In genomic region chr6:53628354-53629119, GRCh38 we compare ENCODE assay signal across 10 cellular contexts. TPM values are rescaled to one million over a fixed set of nuclear protein-coding genes. Genes with fewer than 3 reads are reported as not detected.
DNase-seq lines count a peak whose midpoint lies in the region; ATAC-seq, FAIRE-seq and TF ChIP-seq lines count a peak whose summit lies in the region.
"Had no signal": no experiment of that assay in that cellular context is flagged by ENCODE, and none has a peak within 500 bp of the region (broad histone marks: within the 10 kb centered on the region; RNA-seq: fewer than 3 reads in every experiment).

No MANE protein-coding gene starts in this region.

- WGBS in transverse colon (ENCODE audit: low coverage in 1 of 2), 2 donors, result 63 to 75% methylated on average over 2 to 5 of the region's 5 CpGs

- peak overlapping the region; percentile 9 to 64 (median 18) for H3K27ac ChIP-seq in transverse colon

- peak; percentile 4 for FAIRE-seq in HTR-8/SVneo (lab: Jason Lieb, UNC)

- DNase-seq in HTR-8/SVneo (ENCODE audit: insufficient read length, low spot score), result no peak
- peak; percentile 84 for DNase-seq in astrocyte of the cerebellum (ENCODE audit: low read depth)
- no peak for DNase-seq in left lobe of liver (ENCODE audit: low spot score)
- DNase-seq in transverse colon, result no peak
- no peak for DNase-seq in activated gamma-delta T cell (lab: John Stamatoyannopoulos, UW)
- DNase-seq: NCI-H345, retina had no signal

- no peaks in the 10 kb centered on the region for H3K36me3 ChIP-seq in transverse colon

- in situ Hi-C loops in astrocyte of the cerebellum (cut with HindIII; ENCODE audit: low sequenced_read_pairs), result no loop called here
- in situ Hi-C loops in transverse colon (cut with MboI; ENCODE audit: low pct_ligation_motif_present in 1 of 4, low pct_unique_long_range_greater_than_20kb in 1 of 4, low sequenced_read_pairs in 3 of 4), result loop anchor here in 1 of 4 donors (25.0 kb wide), 1 partner anchor 91 kb away; the partner anchor contains the start of gene GCLC

- H3K4me3 ChIP-seq in astrocyte of the cerebellum (ENCODE audit: low read depth, low read length) (no peak overlapping the region), transverse colon (no peak overlapping the region)

- intact Hi-C loops in transverse colon (cut with DNase I; ENCODE audit: low total_unique reads), result no loop called here

- H3K9me3 ChIP-seq in transverse colon, result no peaks in the 10 kb centered on the region

- TF ChIP-seq POLR2A in transverse colon (IDR thresholded peaks at IDR 0.05), result no peak

- TF ChIP-seq CTCF in astrocyte of the cerebellum (IDR thresholded peaks at IDR 0.05; ENCODE audit: low read depth, low read length, missing control alignments) (no peak), transverse colon (IDR thresholded peaks at IDR 0.05) (no peak)

- TF ChIP-seq EP300 in transverse colon (IDR thresholded peaks at IDR 0.05; ENCODE audit: low read depth), result no peak

- no peaks in the 10 kb centered on the region for H3K27me3 ChIP-seq in transverse colon

- H3K4me1 ChIP-seq in transverse colon, result peaks cover 0 to 16% (median 4%) of the 10 kb centered on the region in 4 donors

- ATAC-seq in left lobe of liver, result peak; percentile 78
- no peak for ATAC-seq in GM21717 (IDR thresholded peaks at IDR 0.05; ENCODE audit: unreplicated experiment)
- no peak for ATAC-seq in HG02840 (IDR thresholded peaks at IDR 0.05; ENCODE audit: low FRiP score, unreplicated experiment)
- no peak for ATAC-seq in HG02642 (IDR thresholded peaks at IDR 0.05; ENCODE audit: poor library complexity, unreplicated experiment)

RNA-seq across cellular contexts. Expression of gene KLHL31, which starts 37.0 kb away (rescaled TPM):
- 0.25 TPM for total RNA-seq in left lobe of liver
- 1 to 10 TPM in 1 of 4 donors, under 1 TPM in 1, not detected in 2; 0.41 to 1.3 TPM for total RNA-seq in transverse colon
